ENCODE assay signal across 24 cellular contexts in genomic region chr13:22748866-22749586, GRCh38.
"Had no signal": no experiment of that assay in that cellular context is flagged by ENCODE, and none has a peak within 500 bp of the region (broad histone marks: within the 10 kb centered on the region; RNA-seq: fewer than 3 reads in every experiment).

No MANE protein-coding gene starts in this region.

- ATAC-seq: effector memory CD8-positive, alpha-beta T cell; left ventricle myocardium superior; mucosa of descending colon; natural killer cell; stimulated activated naive CD8-positive, alpha-beta T cell treated with anti-CD3 and anti-CD28 coated beads, Interleukin-15, Interleukin-2, amounts not matched to agents 100 U/mL and 50 U/mL, for 24 hours had no signal

- H3K27ac Mint-ChIP-seq: effector memory CD8-positive, alpha-beta T cell; memory B cell; natural killer cell; T-helper 2 cell treated with Interferon-gamma antibody and Interleukin-4, amounts not matched to agents 5 μg/mL and 100 μg/mL, for 36 hours had no signal

- H3K4me1 Mint-ChIP-seq: memory B cell, natural killer cell had no signal

- H3K4me1 ChIP-seq: tibial artery had no signal

- H3K4me3 ChIP-seq: cardiac muscle cell, mucosa of descending colon, SK-N-MC, tibial artery had no signal

- H3K36me3 Mint-ChIP-seq: memory B cell, natural killer cell had no signal

- H3K27me3 ChIP-seq: cardiac muscle cell, tibial artery had no signal

- H3K27me3 Mint-ChIP-seq: memory B cell had no signal

- H3K4me3 Mint-ChIP-seq: effector memory CD8-positive, alpha-beta T cell; memory B cell; natural killer cell; T-helper 2 cell treated with Interferon-gamma antibody and Interleukin-4, amounts not matched to agents 5 μg/mL and 100 μg/mL, for 36 hours had no signal

- DNase-seq: activated CD4-positive, alpha-beta T cell treated with anti-CD3 and anti-CD28 coated beads, Interleukin-2, amount 50 U/mL, for 1 hour; activated CD8-positive, alpha-beta memory T cell treated with anti-CD3 and anti-CD28 coated beads for 24 hours; activated CD8-positive, alpha-beta memory T cell treated with anti-CD3 and anti-CD28 coated beads, Interleukin-2, amount 50 U/mL, for 48 hours; activated effector memory CD4-positive, alpha-beta T cell treated with Interleukin-2 at 50 U/mL for 16 hours; activated naive CD4-positive, alpha-beta T cell treated with anti-CD3 and anti-CD28 coated beads, Interleukin-2, amount 50 U/mL, for 16 hours; activated T-cell treated with anti-CD3 and anti-CD28 coated beads, Interleukin-2, amount 50 U/mL, for 48 hours; dermis blood vessel endothelial cell; effector memory CD8-positive, alpha-beta T cell; foreskin melanocyte; head of caudate nucleus; left ventricle myocardium superior; mucosa of descending colon; natural killer cell; retina; stimulated activated CD4-positive, alpha-beta T cell treated with anti-CD3 and anti-CD28 coated beads, Interleukin-12 subunit alpha, Interleukin-12 subunit beta, amount 100 ng/mL, for 4 hours; stimulated activated CD4-positive, alpha-beta T cell treated with anti-CD3 and anti-CD28 coated beads, Interleukin-1b, Interleukin-23, amount 100 ng/mL, for 48 hours; stimulated activated naive CD8-positive, alpha-beta T cell treated with anti-CD3 and anti-CD28 coated beads, Interleukin-15, Interleukin-2, amounts not matched to agents 100 U/mL and 50 U/mL, for 24 hours; substantia nigra; tibial artery had no signal

- H3K36me3 ChIP-seq: cardiac muscle cell, tibial artery had no signal

- H3K27ac ChIP-seq: cardiac muscle cell, epithelial cell of prostate, SK-N-MC, tibial artery had no signal
